In genomic region chr16:89322381-89323119, GRCh38 we compare ENCODE assay signal across 1 cellular context.
TF ChIP-seq lines count a peak whose summit lies in the region.

No MANE protein-coding gene starts in this region.

TF ChIP-seq in HepG2, 621 proteins besides CTCF, POLR2A, EP300 and RAD21 (continued from another document and continues in another):
- TF ChIP-seq, protein P1, sequence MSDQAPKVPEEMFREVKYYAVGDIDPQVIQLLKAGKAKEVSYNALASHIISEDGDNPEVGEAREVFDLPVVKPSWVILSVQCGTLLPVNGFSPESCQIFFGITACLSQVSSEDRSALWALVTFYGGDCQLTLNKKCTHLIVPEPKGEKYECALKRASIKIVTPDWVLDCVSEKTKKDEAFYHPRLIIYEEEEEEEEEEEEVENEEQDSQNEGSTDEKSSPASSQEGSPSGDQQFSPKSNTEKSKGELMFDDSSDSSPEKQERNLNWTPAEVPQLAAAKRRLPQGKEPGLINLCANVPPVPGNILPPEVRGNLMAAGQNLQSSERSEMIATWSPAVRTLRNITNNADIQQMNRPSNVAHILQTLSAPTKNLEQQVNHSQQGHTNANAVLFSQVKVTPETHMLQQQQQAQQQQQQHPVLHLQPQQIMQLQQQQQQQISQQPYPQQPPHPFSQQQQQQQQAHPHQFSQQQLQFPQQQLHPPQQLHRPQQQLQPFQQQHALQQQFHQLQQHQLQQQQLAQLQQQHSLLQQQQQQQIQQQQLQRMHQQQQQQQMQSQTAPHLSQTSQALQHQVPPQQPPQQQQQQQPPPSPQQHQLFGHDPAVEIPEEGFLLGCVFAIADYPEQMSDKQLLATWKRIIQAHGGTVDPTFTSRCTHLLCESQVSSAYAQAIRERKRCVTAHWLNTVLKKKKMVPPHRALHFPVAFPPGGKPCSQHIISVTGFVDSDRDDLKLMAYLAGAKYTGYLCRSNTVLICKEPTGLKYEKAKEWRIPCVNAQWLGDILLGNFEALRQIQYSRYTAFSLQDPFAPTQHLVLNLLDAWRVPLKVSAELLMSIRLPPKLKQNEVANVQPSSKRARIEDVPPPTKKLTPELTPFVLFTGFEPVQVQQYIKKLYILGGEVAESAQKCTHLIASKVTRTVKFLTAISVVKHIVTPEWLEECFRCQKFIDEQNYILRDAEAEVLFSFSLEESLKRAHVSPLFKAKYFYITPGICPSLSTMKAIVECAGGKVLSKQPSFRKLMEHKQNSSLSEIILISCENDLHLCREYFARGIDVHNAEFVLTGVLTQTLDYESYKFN (CRISPR knock-in tag; conservative IDR thresholded peaks at IDR 0.05) = peak; percentile 49
- no peak for TF ChIP-seq KIAA2018 (CRISPR knock-in tag; IDR thresholded peaks at IDR 0.05; ENCODE audit: borderline replicate concordance)
- TF ChIP-seq SMAD1 (CRISPR knock-in tag; IDR thresholded peaks at IDR 0.05; ENCODE audit: borderline replicate concordance, low read depth) = no peak
- TF ChIP-seq RXRA (CRISPR knock-in tag; IDR thresholded peaks at IDR 0.05) = no peak; the same call in 1 of the 2 replicates
- no peak for TF ChIP-seq SIN3A (IDR thresholded peaks at IDR 0.05; ENCODE audit: borderline replicate concordance, low read depth, low read length)
- no peak for TF ChIP-seq ZNF350 (CRISPR knock-in tag; IDR thresholded peaks at IDR 0.05; ENCODE audit: borderline replicate concordance, low read depth)
- TF ChIP-seq TBL1XR1 (IDR thresholded peaks at IDR 0.05; ENCODE audit: borderline replicate concordance, low read length, partially characterized antibody) = no peak
- no peak for TF ChIP-seq PRPF4 (IDR thresholded peaks at IDR 0.05; ENCODE audit: low read depth, low read length, poor library complexity, severe bottlenecking)
- TF ChIP-seq, protein P2, sequence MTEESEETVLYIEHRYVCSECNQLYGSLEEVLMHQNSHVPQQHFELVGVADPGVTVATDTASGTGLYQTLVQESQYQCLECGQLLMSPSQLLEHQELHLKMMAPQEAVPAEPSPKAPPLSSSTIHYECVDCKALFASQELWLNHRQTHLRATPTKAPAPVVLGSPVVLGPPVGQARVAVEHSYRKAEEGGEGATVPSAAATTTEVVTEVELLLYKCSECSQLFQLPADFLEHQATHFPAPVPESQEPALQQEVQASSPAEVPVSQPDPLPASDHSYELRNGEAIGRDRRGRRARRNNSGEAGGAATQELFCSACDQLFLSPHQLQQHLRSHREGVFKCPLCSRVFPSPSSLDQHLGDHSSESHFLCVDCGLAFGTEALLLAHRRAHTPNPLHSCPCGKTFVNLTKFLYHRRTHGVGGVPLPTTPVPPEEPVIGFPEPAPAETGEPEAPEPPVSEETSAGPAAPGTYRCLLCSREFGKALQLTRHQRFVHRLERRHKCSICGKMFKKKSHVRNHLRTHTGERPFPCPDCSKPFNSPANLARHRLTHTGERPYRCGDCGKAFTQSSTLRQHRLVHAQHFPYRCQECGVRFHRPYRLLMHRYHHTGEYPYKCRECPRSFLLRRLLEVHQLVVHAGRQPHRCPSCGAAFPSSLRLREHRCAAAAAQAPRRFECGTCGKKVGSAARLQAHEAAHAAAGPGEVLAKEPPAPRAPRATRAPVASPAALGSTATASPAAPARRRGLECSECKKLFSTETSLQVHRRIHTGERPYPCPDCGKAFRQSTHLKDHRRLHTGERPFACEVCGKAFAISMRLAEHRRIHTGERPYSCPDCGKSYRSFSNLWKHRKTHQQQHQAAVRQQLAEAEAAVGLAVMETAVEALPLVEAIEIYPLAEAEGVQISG (CRISPR knock-in tag; IDR thresholded peaks at IDR 0.05) = no peak
- TF ChIP-seq ZC3H13 (CRISPR knock-in tag; IDR thresholded peaks at IDR 0.05) = peak; percentile 64; the same call in 1 of the 2 replicates
- TF ChIP-seq PPARG (CRISPR knock-in tag; conservative IDR thresholded peaks at IDR 0.05) = no peak
- TF ChIP-seq THYN1 (CRISPR knock-in tag; IDR thresholded peaks at IDR 0.05; ENCODE audit: borderline replicate concordance, low read depth) = no peak
- no peak for TF ChIP-seq ISL2 (CRISPR knock-in tag; IDR thresholded peaks at IDR 0.05)
- no peak; the same call in 1 of the 2 replicates for TF ChIP-seq NFYC (CRISPR knock-in tag; IDR thresholded peaks at IDR 0.05)
- TF ChIP-seq, protein P3, sequence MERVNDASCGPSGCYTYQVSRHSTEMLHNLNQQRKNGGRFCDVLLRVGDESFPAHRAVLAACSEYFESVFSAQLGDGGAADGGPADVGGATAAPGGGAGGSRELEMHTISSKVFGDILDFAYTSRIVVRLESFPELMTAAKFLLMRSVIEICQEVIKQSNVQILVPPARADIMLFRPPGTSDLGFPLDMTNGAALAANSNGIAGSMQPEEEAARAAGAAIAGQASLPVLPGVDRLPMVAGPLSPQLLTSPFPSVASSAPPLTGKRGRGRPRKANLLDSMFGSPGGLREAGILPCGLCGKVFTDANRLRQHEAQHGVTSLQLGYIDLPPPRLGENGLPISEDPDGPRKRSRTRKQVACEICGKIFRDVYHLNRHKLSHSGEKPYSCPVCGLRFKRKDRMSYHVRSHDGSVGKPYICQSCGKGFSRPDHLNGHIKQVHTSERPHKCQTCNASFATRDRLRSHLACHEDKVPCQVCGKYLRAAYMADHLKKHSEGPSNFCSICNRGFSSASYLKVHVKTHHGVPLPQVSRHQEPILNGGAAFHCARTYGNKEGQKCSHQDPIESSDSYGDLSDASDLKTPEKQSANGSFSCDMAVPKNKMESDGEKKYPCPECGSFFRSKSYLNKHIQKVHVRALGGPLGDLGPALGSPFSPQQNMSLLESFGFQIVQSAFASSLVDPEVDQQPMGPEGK (CRISPR knock-in tag; IDR thresholded peaks at IDR 0.05) = no peak
- TF ChIP-seq CC2D1A (CRISPR knock-in tag; IDR thresholded peaks at IDR 0.05) = no peak
- no peak for TF ChIP-seq POLR2AphosphoS2 (IDR thresholded peaks at IDR 0.05; ENCODE audit: low read depth, low read length)
- peak; percentile 29; the same call in 1 of the 2 replicates for TF ChIP-seq FOSL2 (CRISPR knock-in tag; IDR thresholded peaks at IDR 0.05)
- peak; percentile 52; the same call in 1 of the 2 replicates for TF ChIP-seq ELF3 (CRISPR knock-in tag; IDR thresholded peaks at IDR 0.05)
- TF ChIP-seq ZBTB38 (CRISPR knock-in tag; IDR thresholded peaks at IDR 0.05) = peak; percentile 95
- no peak for TF ChIP-seq ZNF562 (CRISPR knock-in tag; IDR thresholded peaks at IDR 0.05; ENCODE audit: borderline replicate concordance)
- TF ChIP-seq RXRB (CRISPR knock-in tag; IDR thresholded peaks at IDR 0.05; ENCODE audit: borderline replicate concordance) = peak; percentile 22; the same call in 1 of the 2 replicates
- TF ChIP-seq ZNF747 (CRISPR knock-in tag; IDR thresholded peaks at IDR 0.05; ENCODE audit: borderline replicate concordance) = no peak
- peak; percentile 81 for TF ChIP-seq ARNTL (CRISPR knock-in tag; IDR thresholded peaks at IDR 0.05)
- no peak for TF ChIP-seq KLF15 (CRISPR knock-in tag; IDR thresholded peaks at IDR 0.05; ENCODE audit: borderline replicate concordance)
- TF ChIP-seq GABPA (IDR thresholded peaks at IDR 0.05; ENCODE audit: low read depth, low read length) = no peak
- peak; percentile 83 for TF ChIP-seq GABPA (CRISPR knock-in tag; IDR thresholded peaks at IDR 0.05; ENCODE audit: low read depth)
- TF ChIP-seq ATRX (CRISPR knock-in tag; IDR thresholded peaks at IDR 0.05; ENCODE audit: borderline replicate concordance) = no peak
- no peak for TF ChIP-seq NFAT5 (CRISPR knock-in tag; IDR thresholded peaks at IDR 0.05)
- TF ChIP-seq BHLHE40 (IDR thresholded peaks at IDR 0.05; ENCODE audit: low read length) = peak; percentile 47
- TF ChIP-seq KAT8 (CRISPR knock-in tag; IDR thresholded peaks at IDR 0.05) = no peak
- TF ChIP-seq MLLT10 (CRISPR knock-in tag; IDR thresholded peaks at IDR 0.05) = no peak
- no peak for TF ChIP-seq NCOA5 (CRISPR knock-in tag; IDR thresholded peaks at IDR 0.05)
- no peak for TF ChIP-seq E2F1 (CRISPR knock-in tag; IDR thresholded peaks at IDR 0.05)
